15 cellular contexts compared by ENCODE assay signal in the genomic region with DNA sequence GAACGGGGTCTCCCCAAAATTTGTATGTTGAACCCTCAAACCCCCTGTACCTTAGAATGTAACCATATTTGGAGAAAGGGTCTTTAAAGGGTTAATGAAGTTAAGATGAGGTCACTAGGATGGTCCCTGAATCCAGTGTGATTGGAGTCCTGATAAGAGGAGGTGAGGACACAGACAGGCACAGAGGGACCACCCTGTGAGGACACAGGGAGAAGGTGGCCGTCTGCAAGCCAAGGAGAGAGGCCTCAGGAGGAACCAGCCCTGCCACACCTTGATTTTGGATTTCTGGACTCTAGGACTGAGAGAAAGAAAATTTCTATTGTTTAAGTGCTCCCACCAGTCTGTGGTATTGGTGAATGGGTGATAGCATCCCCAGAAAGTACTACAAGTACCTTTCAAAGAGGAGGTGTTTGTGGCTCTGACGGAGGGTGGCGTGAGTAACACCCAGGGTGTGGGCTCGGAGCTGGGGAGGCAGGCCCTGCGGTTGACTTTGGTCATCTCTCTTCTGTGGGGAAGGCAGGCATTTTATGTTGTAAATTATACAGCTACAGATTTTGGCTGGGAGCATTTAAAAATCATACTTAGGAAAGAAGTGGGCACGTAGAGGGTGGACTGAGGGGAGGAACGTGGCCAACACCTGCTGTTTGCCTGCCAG. TPM values are rescaled to one million over a fixed set of nuclear protein-coding genes. Genes with fewer than 3 reads are reported as not detected.
DNase-seq lines count a peak whose midpoint lies in the region; ATAC-seq and TF ChIP-seq lines count a peak whose summit lies in the region.
"Had no signal": no experiment of that assay in that cellular context is flagged by ENCODE, and none has a peak within 500 bp of the region (broad histone marks: within the 10 kb centered on the region; RNA-seq: fewer than 3 reads in every experiment).

No MANE protein-coding gene starts in this region.

- 88% methylated on average over 8 of the region's 8 CpGs for WGBS in right cardiac atrium
- WGBS in ovary, 3 donors: 88 to 91% (median 91%) methylated on average over 8 of the region's 8 CpGs

- H3K4me1 ChIP-seq in right cardiac atrium (ENCODE audit: control insufficient read depth, insufficient read depth, low read length) (peaks cover 1% of the 10 kb centered on the region), ovary (ENCODE audit: insufficient read depth) (peaks cover 29% of the 10 kb centered on the region), vagina (peaks cover 61% of the 10 kb centered on the region)

- TF ChIP-seq POLR2A in ovary (IDR thresholded peaks at IDR 0.05) (no peak), vagina (IDR thresholded peaks at IDR 0.05) (no peak)

- no peaks in the 10 kb centered on the region for H3K36me3 ChIP-seq in ovary
- no peaks in the 10 kb centered on the region for H3K36me3 ChIP-seq in vagina
- H3K36me3 ChIP-seq: SJCRH30 had no signal

- ATAC-seq in left ventricle myocardium superior (no peak), right cardiac atrium (no peak)

- H3K27ac ChIP-seq in right cardiac atrium (ENCODE audit: low read length) (no peak overlapping the region), ovary (peak overlapping the region in 1 of 2 donors; percentile 83), vagina (peak overlapping the region; percentile 82)
- H3K27ac ChIP-seq: SJCRH30 had no signal

- H3K4me3 ChIP-seq in right cardiac atrium (ENCODE audit: low read length): no peak overlapping the region
- H3K4me3 ChIP-seq in ovary: no peak overlapping the region
- H3K4me3 ChIP-seq in vagina: no peak overlapping the region
- H3K4me3 ChIP-seq: dorsolateral prefrontal cortex, SJCRH30 had no signal

- no peaks in the 10 kb centered on the region for H3K27me3 ChIP-seq in right cardiac atrium (ENCODE audit: control insufficient read depth, insufficient read depth)
- no peaks in the 10 kb centered on the region for H3K27me3 ChIP-seq in ovary
- no peaks in the 10 kb centered on the region for H3K27me3 ChIP-seq in vagina

- TF ChIP-seq CTCF in ovary (IDR thresholded peaks at IDR 0.05): no peak
- no peak for TF ChIP-seq CTCF in vagina (IDR thresholded peaks at IDR 0.05)

- TF ChIP-seq EP300 in ovary (IDR thresholded peaks at IDR 0.05): no peak

- H3K9me3 ChIP-seq in right cardiac atrium (ENCODE audit: control insufficient read depth, low read length) (no peaks in the 10 kb centered on the region), ovary (no peaks in the 10 kb centered on the region), vagina (no peaks in the 10 kb centered on the region)
- H3K9me3 ChIP-seq: SJCRH30 had no signal

- DNase-seq in left ventricle myocardium superior (peak; percentile 15), right cardiac atrium (no peak), islet precursor cell (peak; percentile 24), ovary (peak in 3 of 5 donors; percentile 7 to 29 (median 17)), vagina (ENCODE audit: extremely low spot score in 2 of 2) (peak in 1 of 2 donors; percentile 72), dedifferentiated amniotic fluid mesenchymal stem cell (ENCODE audit: extremely low spot score) (no peak), AG20443 (ENCODE audit: low spot score) (no peak)
- no peak for DNase-seq in activated T-cell treated with anti-CD3 and anti-CD28 coated beads, Interleukin-2, amount 50 U/mL, for 1 hour
- DNase-seq: activated CD4-positive, alpha-beta memory T cell treated with anti-CD3 and anti-CD28 coated beads for 36 hours; Kasumi-1 had no signal

- intact Hi-C loops in left ventricle myocardium superior (cut with micrococcal nuclease): no loop called here
- intact Hi-C loops in right cardiac atrium (cut with DNase I): no loop called here
- intact Hi-C loops in ovary (cut with DNase I): no loop called here
- intact Hi-C loops in vagina (cut with DNase I): no loop called here

RNA-seq across cellular contexts. Expression of gene MRGPRF, which starts 13.8 kb away (rescaled TPM):
- 5.5 TPM for total RNA-seq in left ventricle myocardium superior
- total RNA-seq in right cardiac atrium: 10 to 100 TPM in 2 of 4 donors, 1 to 10 TPM in 2; 4.6 to 16.2 (median 9.3) TPM
- polyA plus RNA-seq in right cardiac atrium: 9.4 TPM
- total RNA-seq in ovary: 100 to 1,000 TPM in 1 of 7 donors, 10 to 100 TPM in 6; 19.3 to 104 (median 35.2) TPM
- 10 to 100 TPM in 1 of 2 donors, 1 to 10 TPM in 1; 8.6 to 40.7 TPM for polyA plus RNA-seq in ovary
- 84.5 TPM for total RNA-seq in vagina
- total RNA-seq: activated CD4-positive, alpha-beta memory T cell treated with anti-CD3 and anti-CD28 coated beads for 36 hours had no signal

RNA-seq across cellular contexts. Expression of gene MRGPRD, which starts 18.4 kb away (rescaled TPM):
- total RNA-seq in left ventricle myocardium superior (not detected), right cardiac atrium (not detected), ovary (not detected), vagina (not detected)
- polyA plus RNA-seq in right cardiac atrium (not detected), ovary (not detected)
- total RNA-seq: activated CD4-positive, alpha-beta memory T cell treated with anti-CD3 and anti-CD28 coated beads for 36 hours; dorsolateral prefrontal cortex; lung microvascular endothelial cell; SJCRH30; subcutaneous adipose tissue had no signal
- polyA plus RNA-seq: AG04450 had no signal

RNA-seq across cellular contexts. Expression of gene TPCN2, which starts 49.5 kb away (rescaled TPM):
- total RNA-seq in left ventricle myocardium superior (7.9 TPM), right cardiac atrium (10 to 100 TPM in 1 of 4 donors, 1 to 10 TPM in 3; 7.2 to 11.1 (median 9.0) TPM), ovary (10 to 100 TPM; 20.2 to 35.7 (median 23.7) TPM), vagina (21.1 TPM)
- polyA plus RNA-seq in right cardiac atrium (7.0 TPM), ovary (10 to 100 TPM in 1 of 2 donors, 1 to 10 TPM in 1; 6.5 to 12.4 TPM)

Comparison
In these comparisons a context has a peak if more than half of its experiments do, and no peak if none do; other contexts are left out.
1. DNase-seq: peak in left ventricle myocardium superior (single experiment), islet precursor cell (single experiment) and ovary (3 of 5); none in right cardiac atrium (0 of 3), dedifferentiated amniotic fluid mesenchymal stem cell (single experiment), activated T-cell treated with anti-CD3 and anti-CD28 coated beads, Interleukin-2, amount 50 U/mL, for 1 hour (single experiment) and AG20443 (single experiment).